In the genomic region with DNA sequence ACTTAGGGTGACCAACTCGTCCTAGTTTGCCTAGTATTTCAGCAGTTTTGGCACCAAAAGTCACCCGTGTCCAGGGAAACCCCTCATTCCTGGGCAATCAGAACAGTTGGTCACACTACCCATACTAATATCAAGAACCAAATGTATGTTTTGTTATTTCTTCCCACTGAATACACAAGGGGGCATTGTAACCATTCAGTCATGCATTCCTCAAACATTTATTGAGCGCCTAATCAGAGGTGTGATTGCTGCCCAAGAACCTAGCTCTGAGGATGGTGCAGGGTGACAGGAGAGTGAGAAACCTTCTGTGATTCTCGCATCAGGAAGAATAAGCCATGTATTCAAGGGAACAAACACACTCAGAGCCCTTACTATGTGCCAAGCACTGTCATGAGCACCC, we compare ENCODE assay signal across 1 cellular context.
TF ChIP-seq lines count a peak whose summit lies in the region.

No MANE protein-coding gene starts in this region.

TF ChIP-seq in GM23338, 12 proteins besides CTCF, POLR2A, EP300 and RAD21:
- TF ChIP-seq, protein P1, sequence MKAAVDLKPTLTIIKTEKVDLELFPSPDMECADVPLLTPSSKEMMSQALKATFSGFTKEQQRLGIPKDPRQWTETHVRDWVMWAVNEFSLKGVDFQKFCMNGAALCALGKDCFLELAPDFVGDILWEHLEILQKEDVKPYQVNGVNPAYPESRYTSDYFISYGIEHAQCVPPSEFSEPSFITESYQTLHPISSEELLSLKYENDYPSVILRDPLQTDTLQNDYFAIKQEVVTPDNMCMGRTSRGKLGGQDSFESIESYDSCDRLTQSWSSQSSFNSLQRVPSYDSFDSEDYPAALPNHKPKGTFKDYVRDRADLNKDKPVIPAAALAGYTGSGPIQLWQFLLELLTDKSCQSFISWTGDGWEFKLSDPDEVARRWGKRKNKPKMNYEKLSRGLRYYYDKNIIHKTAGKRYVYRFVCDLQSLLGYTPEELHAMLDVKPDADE (IDR thresholded peaks at IDR 0.05), result no peak
- TF ChIP-seq REST (IDR thresholded peaks at IDR 0.05; ENCODE audit: unreplicated experiment), result no peak
- no peak for TF ChIP-seq CREB1 (CRISPR knock-in tag; IDR thresholded peaks at IDR 0.05; ENCODE audit: low read depth)
- no peak for TF ChIP-seq ZNF331 (CRISPR knock-in tag; IDR thresholded peaks at IDR 0.05; ENCODE audit: low read depth)
- no peak for TF ChIP-seq NANOG (IDR thresholded peaks at IDR 0.05; ENCODE audit: borderline replicate concordance)
- TF ChIP-seq ZNF114 (CRISPR knock-in tag; IDR thresholded peaks at IDR 0.05), result no peak
- no peak for TF ChIP-seq POLR2AphosphoS5 (IDR thresholded peaks at IDR 0.05; ENCODE audit: low read depth)
- no peak for TF ChIP-seq EZH2phosphoT487 (IDR thresholded peaks at IDR 0.05; ENCODE audit: unreplicated experiment)
- TF ChIP-seq STAT1 (IDR thresholded peaks at IDR 0.05; ENCODE audit: unreplicated experiment), result no peak
